ENCODE assay signal across 25 cellular contexts in the genomic region with DNA sequence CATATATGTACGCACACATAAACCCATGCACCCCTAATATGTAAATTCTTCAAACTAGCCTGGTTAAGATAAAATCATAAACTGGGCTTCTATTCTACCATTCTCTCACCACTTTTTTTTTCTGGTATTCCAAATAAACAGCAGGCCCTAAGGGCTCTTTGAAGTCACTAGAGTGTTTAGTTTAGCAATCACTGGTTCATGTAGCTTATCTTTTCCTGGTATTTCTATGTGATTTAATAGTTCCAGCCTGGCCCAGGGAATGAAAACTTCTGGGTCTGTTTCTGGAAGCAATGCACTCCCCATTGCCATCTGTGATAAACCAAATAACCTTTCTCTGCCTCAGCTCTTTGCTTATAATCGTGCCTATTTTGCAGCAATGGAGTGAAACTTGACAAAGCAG. TPM values are rescaled to one million over a fixed set of nuclear protein-coding genes. Genes with fewer than 3 reads are reported as not detected.
"Had no signal": no experiment of that assay in that cellular context is flagged by ENCODE, and none has a peak within 500 bp of the region (broad histone marks: within the 10 kb centered on the region; RNA-seq: fewer than 3 reads in every experiment).

No MANE protein-coding gene starts in this region.

- H3K9ac ChIP-seq: KMS-11 had no signal

- H3K27ac ChIP-seq: HL-60, KMS-11, PC-9, Peyer's patch, SJSA1, SK-N-MC had no signal

- H3K4me1 ChIP-seq: Peyer's patch, SJSA1 had no signal

- H3K27me3 ChIP-seq: Peyer's patch had no signal

- H3K9me3 ChIP-seq: Peyer's patch, SJSA1 had no signal

- H2AFZ ChIP-seq: PC-9 had no signal

- H3K4me3 ChIP-seq: K562, PC-9, Peyer's patch, SJSA1, SK-N-MC had no signal

- H3K4me2 ChIP-seq: KMS-11, PC-9 had no signal

- DNase-seq: Kasumi-1, MM.1S, NCI-H1092 treated with DMSO at 0.1 percent for 48 hours, NCI-H1436, NCI-H187, NCI-H2029, NCI-H2081 treated with DMSO at 0.1 percent for 48 hours, NCI-H2171 treated with DMSO at 0.1 percent for 48 hours, NCI-H345, NCI-H446 treated with DMSO at 0.1 percent for 48 hours, NCI-H510A treated with DMSO at 0.1 percent for 48 hours, NCI-H526 treated with DMSO at 0.1 percent for 48 hours, NCI-H774, PC-9, Peyer's patch, Right ventricle myocardium superior, SIG-M5 had no signal

- ATAC-seq: K562 had no signal

- H3K36me3 ChIP-seq: Peyer's patch, SJSA1 had no signal

RNA-seq across cellular contexts. Expression of a gene that starts 10.7 kb away (rescaled TPM):
- total RNA-seq: K562; OCI-LY7; PC-9; RPMI7951; SJSA1; T-helper 1 cell treated with Interleukin-12 subunit alpha and Interleukin-12 subunit beta and Interleukin-4 antibody, amounts not matched to agents 30 ng/mL and 1 ng/mL, for 36 hours had no signal
- polyA plus RNA-seq: K562 had no signal
